ENCODE assay signal across 12 cellular contexts in genomic region chr6:28282923-28283322, GRCh38. TPM values are rescaled to one million over a fixed set of nuclear protein-coding genes. Genes with fewer than 3 reads are reported as not detected.
A peak's percentile ranks its signal among the peaks of the same experiment; 100 is the strongest.
DNase-seq lines count a peak whose midpoint lies in the region; ATAC-seq, FAIRE-seq and TF ChIP-seq lines count a peak whose summit lies in the region.
"Had no signal": no experiment of that assay in that cellular context is flagged by ENCODE, and none has a peak within 500 bp of the region (broad histone marks: within the 10 kb centered on the region; RNA-seq: fewer than 3 reads in every experiment).

No MANE protein-coding gene starts in this region.

- no peak for FAIRE-seq in GM12891 (lab: Jason Lieb, UNC)

- ATAC-seq in HG03097 (IDR thresholded peaks at IDR 0.05; ENCODE audit: low FRiP score, unreplicated experiment) = no peak
- ATAC-seq: body of pancreas, Right ventricle myocardium inferior had no signal

- TF ChIP-seq POLR2A in GM12891 (IDR thresholded peaks at IDR 0.05; ENCODE audit: low read depth, low read length) = no peak

- DNase-seq in ELR (ENCODE audit: low read depth) (peak; percentile 15), NCI-H69 (lab: John Stamatoyannopoulos, UW) (peak; percentile 7), fibroblast of pulmonary artery (ENCODE audit: low read depth) (peak; percentile 22), KBM-7 (no peak), GM12891 (ENCODE audit: insufficient read length, low spot score) (no peak)
- DNase-seq: activated T-cell treated with anti-CD3 and anti-CD28 coated beads, Interleukin-2, amount 50 U/mL, for 24 hours; body of pancreas; CD4-positive, alpha-beta memory T cell; naive B cell; NCI-H226 had no signal

- no peak overlapping the region for H3K4me3 ChIP-seq in fibroblast of pulmonary artery (replicated peaks; ENCODE audit: low read depth, low read length)
- H3K4me3 ChIP-seq: body of pancreas had no signal

- in situ Hi-C loops in KBM-7 (cut with MboI; ENCODE audit: low pct_unique_long_range_greater_than_20kb, low sequenced_read_pairs) = no loop called here

- TF ChIP-seq CTCF in fibroblast of pulmonary artery (IDR thresholded peaks at IDR 0.05; ENCODE audit: low read length, missing control alignments) = no peak

TF ChIP-seq in GM12891, 5 proteins besides CTCF, POLR2A, EP300 and RAD21:
- no peak for TF ChIP-seq SPI1 (IDR thresholded peaks at IDR 0.05; ENCODE audit: low read depth, low read length)
- no peak for TF ChIP-seq TAF1 (IDR thresholded peaks at IDR 0.05; ENCODE audit: low read depth, low read length)
- TF ChIP-seq PAX5 (IDR thresholded peaks at IDR 0.05; ENCODE audit: insufficient read depth, low read length, severe bottlenecking) = no peak
- no peak for TF ChIP-seq POLR2AphosphoS5 (IDR thresholded peaks at IDR 0.05; ENCODE audit: low read depth, low read length)
- no peak for TF ChIP-seq POU2F2 (IDR thresholded peaks at IDR 0.05; ENCODE audit: low read depth, low read length)
TF ChIP-seq in GM12891: peak in this region for 0.

RNA-seq across cellular contexts. Expression of gene PGBD1, which starts 1.6 kb away (rescaled TPM):
- 1.1 TPM for polyA plus RNA-seq in GM12891 (2012; ENCODE audit: low read depth, missing spikeins)

RNA-seq across cellular contexts. Expression of gene ZSCAN26, which starts 16.0 kb away (rescaled TPM):
- 5.4 TPM for polyA plus RNA-seq in GM12891 (2012; ENCODE audit: low read depth, missing spikeins)

RNA-seq across cellular contexts. Expression of gene NKAPL, which starts 23.8 kb away (rescaled TPM):
- not detected for polyA plus RNA-seq in GM12891 (2012; ENCODE audit: low read depth, missing spikeins)

RNA-seq across cellular contexts. Expression of gene ZKSCAN4, which starts 30.9 kb away (rescaled TPM):
- 2.6 TPM for polyA plus RNA-seq in GM12891 (2012; ENCODE audit: low read depth, missing spikeins)

RNA-seq across cellular contexts. Expression of gene ZSCAN31, which starts 53.0 kb away (rescaled TPM):
- 3.2 TPM for polyA plus RNA-seq in GM12891 (2012; ENCODE audit: low read depth, missing spikeins)

Comparison
In these comparisons a context has a peak if more than half of its experiments do, and no peak if none do; other contexts are left out.
1. DNase-seq: peak in ELR (single experiment), NCI-H69 (single experiment) and fibroblast of pulmonary artery (single experiment); none in KBM-7 (single experiment) and GM12891 (single experiment).